In the genomic region with DNA sequence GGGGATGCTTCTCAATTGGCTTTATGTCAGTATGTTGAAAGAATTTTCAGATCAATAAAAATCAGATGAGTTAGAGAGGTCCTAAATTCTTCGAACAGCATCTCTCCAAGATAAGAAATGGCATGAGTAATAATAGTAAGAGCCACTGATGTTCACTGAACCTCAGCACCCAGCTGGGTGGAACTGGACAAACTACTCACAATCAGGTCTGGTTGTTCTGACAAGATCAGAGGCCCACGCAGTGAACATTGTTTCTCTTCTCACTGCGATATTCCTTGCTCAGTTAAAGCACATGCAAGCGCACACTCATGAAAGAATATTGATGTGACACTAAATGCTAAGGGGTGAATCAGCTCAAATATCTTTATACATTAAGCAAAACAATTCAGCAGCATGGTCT, we compare ENCODE assay signal across 23 cellular contexts.
"Had no signal": no experiment of that assay in that cellular context is flagged by ENCODE, and none has a peak within 500 bp of the region (broad histone marks: within the 10 kb centered on the region; RNA-seq: fewer than 3 reads in every experiment).

No MANE protein-coding gene starts in this region.

- H3K4me1 ChIP-seq: colonic mucosa, esophagus muscularis mucosa, esophagus squamous epithelium, foreskin keratinocyte, gastrocnemius medialis, gastroesophageal sphincter, heart left ventricle, heart right ventricle had no signal

- DNase-seq: colonic mucosa; cortex of kidney; dermis blood vessel endothelial cell; dorsolateral prefrontal cortex; effector CD4-positive, alpha-beta T cell; effector CD8-positive, alpha-beta T cell; effector memory CD4-positive, alpha-beta T cell; effector memory CD8-positive, alpha-beta T cell; endodermal cell; erythroblast; esophagus squamous epithelium; foreskin fibroblast; foreskin keratinocyte; foreskin melanocyte; gastrocnemius medialis; glutamatergic neuron; head of caudate nucleus; heart left ventricle; heart right ventricle had no signal

- H3K36me3 ChIP-seq: colonic mucosa, esophagus muscularis mucosa, esophagus squamous epithelium, gastrocnemius medialis, gastroesophageal sphincter, heart left ventricle, heart right ventricle had no signal

- H3K27ac ChIP-seq: colonic mucosa, coronary artery, dorsolateral prefrontal cortex, epithelial cell of prostate, esophagus muscularis mucosa, esophagus squamous epithelium, foreskin keratinocyte, gastrocnemius medialis, gastroesophageal sphincter, heart left ventricle, heart right ventricle had no signal

- H3K4me3 ChIP-seq: colonic mucosa, coronary artery, dorsolateral prefrontal cortex, esophagus muscularis mucosa, esophagus squamous epithelium, gastrocnemius medialis, gastroesophageal sphincter, heart left ventricle, heart right ventricle had no signal

- H3K27me3 ChIP-seq: colonic mucosa, dorsolateral prefrontal cortex, esophagus muscularis mucosa, esophagus squamous epithelium, foreskin keratinocyte, gastrocnemius medialis, gastroesophageal sphincter, heart left ventricle, heart right ventricle had no signal

- H3K9me3 ChIP-seq: colonic mucosa, esophagus muscularis mucosa, esophagus squamous epithelium, gastrocnemius medialis, gastroesophageal sphincter, heart left ventricle, heart right ventricle had no signal
